Comparison of ENCODE assay signal across 9 cellular contexts in the genomic region with DNA sequence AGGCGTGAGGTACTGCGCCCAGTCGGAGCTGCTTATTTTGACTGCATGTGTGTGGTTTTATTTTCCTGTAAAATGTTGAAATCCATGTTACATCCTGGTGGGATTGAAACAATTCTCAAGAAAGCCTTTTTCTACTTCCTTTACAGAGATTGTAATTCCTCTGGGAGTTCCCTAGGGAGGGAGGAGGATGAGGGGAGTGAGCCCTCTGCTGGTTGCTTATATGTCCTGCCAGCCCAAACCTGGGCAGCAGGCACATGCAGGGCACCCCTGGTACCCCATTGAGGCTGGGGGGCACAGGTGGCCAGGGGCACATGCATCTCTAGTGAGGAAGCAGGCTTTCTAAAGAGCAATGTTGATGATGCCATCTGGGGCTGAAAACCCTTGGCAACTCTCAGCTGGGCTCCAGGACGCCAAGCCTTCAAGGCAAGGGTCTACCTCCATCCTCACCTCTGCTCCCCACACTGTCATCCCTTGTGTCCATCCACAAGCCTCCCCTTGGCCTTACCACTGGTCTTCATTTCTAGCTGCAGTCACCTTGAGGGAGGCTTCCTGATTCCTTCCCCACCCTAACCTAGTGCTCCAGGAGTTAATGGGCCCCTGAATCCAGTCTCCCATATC.
A peak's percentile ranks its signal among the peaks of the same experiment; 100 is the strongest.
DNase-seq lines count a peak whose midpoint lies in the region; ATAC-seq and TF ChIP-seq lines count a peak whose summit lies in the region.
"Had no signal": no experiment of that assay in that cellular context is flagged by ENCODE, and none has a peak within 500 bp of the region (broad histone marks: within the 10 kb centered on the region; RNA-seq: fewer than 3 reads in every experiment).

No MANE protein-coding gene starts in this region.

- H3K27me3 ChIP-seq in neural progenitor cell = no peaks in the 10 kb centered on the region

- no peaks in the 10 kb centered on the region for H3K36me3 Mint-ChIP-seq in endothelial cell (ENCODE audit: low read depth, unreplicated experiment)
- no peaks in the 10 kb centered on the region for H3K36me3 Mint-ChIP-seq in neural progenitor cell
- H3K36me3 Mint-ChIP-seq: activated naive CD8-positive, alpha-beta T cell had no signal

- no peak overlapping the region for H3K4me2 ChIP-seq in neural progenitor cell

- ATAC-seq in GM21529 (IDR thresholded peaks at IDR 0.05; ENCODE audit: unreplicated experiment) = no peak

- no peaks in the 10 kb centered on the region for H3K79me2 ChIP-seq in neural progenitor cell (ENCODE audit: low read depth)

- peak; percentile 10 for DNase-seq in NCI-H510A treated with DMSO at 0.1 percent for 48 hours (lab: John Stamatoyannopoulos, UW)
- no peak for DNase-seq in NCI-H510A (lab: John Stamatoyannopoulos, UW)
- DNase-seq in NCI-H345 treated with DMSO at 0.1 percent for 48 hours (lab: John Stamatoyannopoulos, UW; ENCODE audit: unreplicated experiment) = peak; percentile 7
- peak; percentile 62 for DNase-seq in endothelial cell (ENCODE audit: low spot score)
- DNase-seq in neural progenitor cell (ENCODE audit: low spot score) = peak; percentile 67
- no peak for DNase-seq in GM19238 (ENCODE audit: insufficient read length, low spot score)
- DNase-seq in KG1 (lab: John Stamatoyannopoulos, UW) = no peak

- H2AFZ ChIP-seq in neural progenitor cell (replicated peaks) = no peak overlapping the region

- H3K27me3 Mint-ChIP-seq in endothelial cell (ENCODE audit: unreplicated experiment) (peaks cover 3% of the 10 kb centered on the region), neural progenitor cell (ENCODE audit: insufficient read depth, low read depth) (peaks cover 2% of the 10 kb centered on the region)
- H3K27me3 Mint-ChIP-seq: activated naive CD8-positive, alpha-beta T cell had no signal

- H3K36me3 ChIP-seq in neural progenitor cell = no peaks in the 10 kb centered on the region

- H3K4me1 Mint-ChIP-seq in endothelial cell (ENCODE audit: unreplicated experiment) (no peaks in the 10 kb centered on the region), neural progenitor cell (no peaks in the 10 kb centered on the region)

- TF ChIP-seq CTCF in endothelial cell (IDR thresholded peaks at IDR 0.05; ENCODE audit: unreplicated experiment) = peak; percentile 47
- TF ChIP-seq CTCF in neural progenitor cell (IDR thresholded peaks at IDR 0.05) = peak; percentile 68

- H3K9ac ChIP-seq in neural progenitor cell = no peak overlapping the region

- no peaks in the 10 kb centered on the region for H3F3A ChIP-seq in neural progenitor cell (ENCODE audit: low read depth)

- no peak overlapping the region for H3K27ac ChIP-seq in neural progenitor cell

- no peak overlapping the region for H3K4me3 Mint-ChIP-seq in endothelial cell (ENCODE audit: unreplicated experiment)
- H3K4me3 Mint-ChIP-seq in neural progenitor cell = no peak overlapping the region
- H3K4me3 Mint-ChIP-seq: activated naive CD8-positive, alpha-beta T cell had no signal

- H3K9me3 Mint-ChIP-seq in endothelial cell (ENCODE audit: unreplicated experiment) (no peaks in the 10 kb centered on the region), neural progenitor cell (no peaks in the 10 kb centered on the region)

- H3K27ac Mint-ChIP-seq in endothelial cell (ENCODE audit: unreplicated experiment) (no peak overlapping the region), neural progenitor cell (no peak overlapping the region)

- H4K20me1 ChIP-seq in neural progenitor cell (ENCODE audit: low read depth) = no peaks in the 10 kb centered on the region

- H3K9me3 ChIP-seq in neural progenitor cell (ENCODE audit: low read depth) = no peaks in the 10 kb centered on the region

- peaks cover 8% of the 10 kb centered on the region for H3K4me1 ChIP-seq in neural progenitor cell

- H3K4me3 ChIP-seq in neural progenitor cell = no peak overlapping the region

Comparison
In these comparisons a context has a peak if more than half of its experiments do, and no peak if none do; other contexts are left out.
1. DNase-seq: peak in NCI-H510A treated with DMSO at 0.1 percent for 48 hours (single experiment), NCI-H345 treated with DMSO at 0.1 percent for 48 hours (single experiment), endothelial cell (single experiment) and neural progenitor cell (single experiment); none in NCI-H510A (single experiment), GM19238 (single experiment) and KG1 (single experiment).